20 cellular contexts compared by ENCODE assay signal in the genomic region with DNA sequence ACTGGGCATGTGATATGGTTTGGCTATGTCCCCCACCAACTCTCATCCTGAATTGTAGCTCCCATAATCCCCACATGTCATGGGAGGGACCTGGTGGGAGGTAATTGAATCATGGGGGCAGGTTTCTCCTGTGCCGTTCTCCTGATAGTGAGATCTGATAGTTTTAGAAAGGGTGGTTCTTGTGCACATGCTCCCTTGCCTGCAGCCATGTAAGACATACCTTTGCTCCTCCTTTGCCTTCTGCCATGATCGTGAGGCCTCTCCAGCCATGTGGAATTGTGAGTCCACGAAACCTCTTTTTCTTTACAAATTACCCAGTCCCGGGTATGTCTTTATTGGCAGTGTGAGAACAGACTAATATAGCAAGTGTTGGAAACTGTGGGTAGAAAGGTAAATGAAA.
DNase-seq lines count a peak whose midpoint lies in the region; TF ChIP-seq lines count a peak whose summit lies in the region.
"Had no signal": no experiment of that assay in that cellular context is flagged by ENCODE, and none has a peak within 500 bp of the region (broad histone marks: within the 10 kb centered on the region; RNA-seq: fewer than 3 reads in every experiment).

No MANE protein-coding gene starts in this region.

- no peaks in the 10 kb centered on the region for H4K20me1 ChIP-seq in OCI-LY3 (ENCODE audit: insufficient read depth, low read length)
- no peaks in the 10 kb centered on the region for H4K20me1 ChIP-seq in SK-N-SH (ENCODE audit: insufficient read depth)
- H4K20me1 ChIP-seq: BLaER1 had no signal

- no peak overlapping the region for H2AFZ ChIP-seq in OCI-LY3 (ENCODE audit: low read depth, low read length)
- H2AFZ ChIP-seq in SK-N-SH (ENCODE audit: low read depth), result no peak overlapping the region

- TF ChIP-seq CTCF in HL-60 (IDR thresholded peaks at IDR 0.05; ENCODE audit: insufficient read depth, low read length) (no peak), OCI-LY3 (IDR thresholded peaks at IDR 0.05; ENCODE audit: low read depth, low read length) (no peak), endodermal cell (conservative IDR thresholded peaks at IDR 0.05) (no peak), neutrophil (IDR thresholded peaks at IDR 0.05) (no peak), tibial nerve (IDR thresholded peaks at IDR 0.05) (no peak), SK-N-SH (IDR thresholded peaks at IDR 0.05) (no peak)

- no peak overlapping the region for H3K4me3 Mint-ChIP-seq in endodermal cell
- H3K4me3 Mint-ChIP-seq: CD14-positive monocyte; CD4-positive, alpha-beta memory T cell; CD4-positive, CD25-positive, alpha-beta regulatory T cell; CD8-positive, alpha-beta memory T cell had no signal

- H3K9me2 ChIP-seq in SK-N-SH, result no peaks in the 10 kb centered on the region

- H3K27ac Mint-ChIP-seq in endodermal cell, result no peak overlapping the region
- H3K27ac Mint-ChIP-seq: CD14-positive monocyte; CD4-positive, alpha-beta memory T cell; CD4-positive, CD25-positive, alpha-beta regulatory T cell; CD8-positive, alpha-beta memory T cell had no signal

- no peak for TF ChIP-seq RAD21 in SK-N-SH (IDR thresholded peaks at IDR 0.05; ENCODE audit: low read length)

- peaks cover 17% of the 10 kb centered on the region for H3K36me3 ChIP-seq in OCI-LY3 (replicated peaks; ENCODE audit: low read depth, low read length)
- no peaks in the 10 kb centered on the region for H3K36me3 ChIP-seq in endodermal cell (ENCODE audit: control insufficient read depth, insufficient read depth, low read length)
- no peaks in the 10 kb centered on the region for H3K36me3 ChIP-seq in neutrophil
- no peaks in the 10 kb centered on the region for H3K36me3 ChIP-seq in tibial nerve
- H3K36me3 ChIP-seq in SK-N-SH (replicated peaks in 1 of 2; ENCODE audit: control insufficient read depth in 1 of 2, insufficient read depth in 2 of 2, low read length in 1 of 2), result no peaks in the 10 kb centered on the region
- H3K36me3 ChIP-seq: BE2C, BLaER1 had no signal

- H3K4me1 ChIP-seq in OCI-LY3 (ENCODE audit: low read length), result peaks cover 64% of the 10 kb centered on the region
- no peaks in the 10 kb centered on the region for H3K4me1 ChIP-seq in endodermal cell (ENCODE audit: control insufficient read depth, insufficient read depth, low read length)
- peaks cover 51 to 78% of the 10 kb centered on the region in 2 experiments for H3K4me1 ChIP-seq in neutrophil (ENCODE audit: control insufficient read depth in 1 of 2, insufficient read depth in 1 of 2, low read depth in 1 of 2, low read length in 1 of 2)
- H3K4me1 ChIP-seq in tibial nerve, result no peaks in the 10 kb centered on the region
- H3K4me1 ChIP-seq in SK-N-SH (ENCODE audit: control insufficient read depth in 1 of 2, insufficient read depth in 2 of 2, low read depth in 1 of 2, low read length in 1 of 2), result no peaks in the 10 kb centered on the region
- H3K4me1 ChIP-seq: BE2C, BLaER1, Caco-2 had no signal

- H3K4me1 Mint-ChIP-seq in endodermal cell, result peaks cover 18% of the 10 kb centered on the region
- H3K4me1 Mint-ChIP-seq: CD8-positive, alpha-beta memory T cell had no signal

- H3K79me2 ChIP-seq in OCI-LY3 (ENCODE audit: low read length) (no peaks in the 10 kb centered on the region), SK-N-SH (ENCODE audit: insufficient read depth) (no peaks in the 10 kb centered on the region)

- POLR2A ChIA-PET in SK-N-SH (lab: Yijun Ruan, JAX), result no interaction called here

- no peak for TF ChIP-seq POLR2A in tibial nerve (IDR thresholded peaks at IDR 0.05)

- peaks cover 8% of the 10 kb centered on the region; the same call in 1 of the 2 replicates for H3K9me3 ChIP-seq in OCI-LY3 (ENCODE audit: insufficient read depth, low read length)
- H3K9me3 ChIP-seq in endodermal cell (ENCODE audit: control insufficient read depth, low read length), result peaks cover 53% of the 10 kb centered on the region
- H3K9me3 ChIP-seq in neutrophil, result no peaks in the 10 kb centered on the region
- H3K9me3 ChIP-seq in tibial nerve, result peaks cover 0 to 5% (median 0%) of the 10 kb centered on the region in 4 donors
- no peaks in the 10 kb centered on the region for H3K9me3 ChIP-seq in SK-N-SH
- H3K9me3 ChIP-seq: BE2C had no signal

- H3K27ac ChIP-seq in HL-60 (replicated peaks), result peak overlapping the region; percentile 88
- H3K27ac ChIP-seq in OCI-LY3 (ENCODE audit: low read length), result 0 out of 2 replicates have a peak overlapping the region, but pooled peaks have one; percentile 67
- H3K27ac ChIP-seq in endodermal cell (ENCODE audit: low read depth, low read length), result no peak overlapping the region
- H3K27ac ChIP-seq in neutrophil, result peak overlapping the region; percentile 84
- H3K27ac ChIP-seq in tibial nerve, result no peak overlapping the region
- H3K27ac ChIP-seq in SK-N-SH (ENCODE audit: low read depth in 2 of 2, low read length in 1 of 2), result no peak overlapping the region
- H3K27ac ChIP-seq: BLaER1 had no signal

- DNase-seq in HL-60 (ENCODE audit: low read depth in 1 of 2, low spot score in 1 of 2) (no peak), endodermal cell (no peak), COLO829 (ENCODE audit: low spot score) (no peak), tibial nerve (ENCODE audit: low spot score in 2 of 2) (no peak), SK-N-SH (no peak)
- DNase-seq: 8988T; ACHN; BE2C; C1 segment of cervical spinal cord; Caco-2; Calu3; CD4-positive, alpha-beta memory T cell; CD4-positive, CD25-positive, alpha-beta regulatory T cell; CD8-positive, alpha-beta memory T cell; DMS79 treated with DMSO at 0.1 percent for 48 hours; GF-D8 had no signal

- no peaks in the 10 kb centered on the region for H3K27me3 Mint-ChIP-seq in endodermal cell (ENCODE audit: insufficient read depth)
- H3K27me3 Mint-ChIP-seq: CD4-positive, CD25-positive, alpha-beta regulatory T cell had no signal

- H3K9me3 Mint-ChIP-seq in endodermal cell, result peaks cover 42% of the 10 kb centered on the region

- H3F3A ChIP-seq in SK-N-SH (replicated peaks; ENCODE audit: insufficient read depth), result no peaks in the 10 kb centered on the region

- H3K4me3 ChIP-seq in HL-60 (replicated peaks; ENCODE audit: insufficient read depth, low read length) (no peak overlapping the region), OCI-LY3 (ENCODE audit: low read length) (no peak overlapping the region), endodermal cell (ENCODE audit: low read length) (peak overlapping the region; percentile 71), neutrophil (ENCODE audit: low read depth in 1 of 2, low read length in 1 of 2) (no peak overlapping the region), tibial nerve (no peak overlapping the region), SK-N-SH (ENCODE audit: low read depth in 2 of 2, low read length in 1 of 2) (no peak overlapping the region)
- H3K4me3 ChIP-seq: BLaER1 had no signal

- H3K4me2 ChIP-seq in OCI-LY3 (ENCODE audit: low read length) (no peak overlapping the region), SK-N-SH (no peak overlapping the region)
- H3K4me2 ChIP-seq: BLaER1 had no signal

- WGBS in endodermal cell (ENCODE audit: insufficient coverage in 1 of 2, insufficient read length in 1 of 2), 2 experiments, result 75 to 96% methylated on average over 1 to 4 of the region's 4 CpGs
- 92 to 94% methylated on average over 4 of the region's 4 CpGs for WGBS in tibial nerve, 2 donors
- 30% methylated on average over 4 of the region's 4 CpGs for WGBS in SK-N-SH (ENCODE audit: low lambda C conversion rate)

- CTCF ChIA-PET in SK-N-SH (lab: Yijun Ruan, JAX), result interaction anchor here (0.8 kb wide), 1 partner anchor 26 kb away, joined by 3 read pairs; no protein-coding TSS in a partner anchor

- TF ChIP-seq EP300 in tibial nerve (IDR thresholded peaks at IDR 0.05) (no peak), SK-N-SH (IDR thresholded peaks at IDR 0.05; ENCODE audit: borderline replicate concordance in 1 of 2, low read depth in 1 of 2, low read length in 1 of 2) (no peak)

- H3K27me3 ChIP-seq in HL-60 (ENCODE audit: insufficient read depth, poor library complexity, severe bottlenecking) (no peaks in the 10 kb centered on the region), OCI-LY3 (ENCODE audit: low read depth, low read length) (no peaks in the 10 kb centered on the region), endodermal cell (ENCODE audit: control insufficient read depth, insufficient read depth, low read length, poor library complexity, severe bottlenecking) (no peaks in the 10 kb centered on the region), neutrophil (no peaks in the 10 kb centered on the region), tibial nerve (no peaks in the 10 kb centered on the region), SK-N-SH (ENCODE audit: insufficient read depth) (no peaks in the 10 kb centered on the region)
- H3K27me3 ChIP-seq: BE2C, BLaER1 had no signal

- H3K9ac ChIP-seq in OCI-LY3 (ENCODE audit: low read length) (no peak overlapping the region), endodermal cell (ENCODE audit: extremely low read depth, low read length, poor library complexity, severe bottlenecking) (no peak overlapping the region), SK-N-SH (no peak overlapping the region)
- H3K9ac ChIP-seq: BLaER1 had no signal

- peaks cover 22% of the 10 kb centered on the region for H3K36me3 Mint-ChIP-seq in endodermal cell (ENCODE audit: low read depth)

TF ChIP-seq in SK-N-SH, 30 proteins besides CTCF, POLR2A, EP300 and RAD21:
- no peak for TF ChIP-seq MEF2A (IDR thresholded peaks at IDR 0.05; ENCODE audit: borderline replicate concordance, low read depth)
- TF ChIP-seq RCOR1 (IDR thresholded peaks at IDR 0.05; ENCODE audit: low read length), result no peak
- TF ChIP-seq SIN3A (IDR thresholded peaks at IDR 0.05; ENCODE audit: borderline replicate concordance, low read depth, low read length), result no peak

Comparison
In these comparisons a context has a peak if more than half of its experiments do, and no peak if none do; other contexts are left out.
1. H3K27ac ChIP-seq: peak in HL-60 (single experiment), OCI-LY3 (single experiment) and neutrophil (single experiment); none in endodermal cell (single experiment), tibial nerve (0 of 4) and SK-N-SH (0 of 2).